In the genomic region with DNA sequence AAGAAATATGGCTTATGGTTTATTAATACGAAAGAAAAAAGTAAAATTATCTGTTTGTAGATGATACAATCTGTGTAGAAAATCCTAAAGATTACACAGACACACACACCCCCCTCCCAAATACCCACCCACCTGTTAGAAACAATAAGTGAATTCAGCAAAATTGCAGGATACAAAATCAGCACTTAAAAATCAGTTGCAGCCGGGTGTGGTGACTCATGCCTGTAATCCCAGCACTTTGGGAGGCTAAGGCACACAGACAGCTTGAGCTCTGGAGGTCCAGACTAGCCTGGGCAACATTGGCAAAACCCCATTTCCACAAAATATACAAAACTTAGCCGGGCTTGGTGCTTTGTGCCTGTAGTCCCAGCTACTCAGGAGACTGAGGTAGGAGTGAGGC, we compare ENCODE assay signal across 14 cellular contexts. TPM values are rescaled to one million over a fixed set of nuclear protein-coding genes. Genes with fewer than 3 reads are reported as not detected.
DNase-seq lines count a peak whose midpoint lies in the region; ATAC-seq and TF ChIP-seq lines count a peak whose summit lies in the region.
"Had no signal": no experiment of that assay in that cellular context is flagged by ENCODE, and none has a peak within 500 bp of the region (broad histone marks: within the 10 kb centered on the region; RNA-seq: fewer than 3 reads in every experiment).

No MANE protein-coding gene starts in this region.

- no peak overlapping the region for H2BK5ac ChIP-seq in IMR-90 (ENCODE audit: low read depth, low read length, poor library complexity, severe bottlenecking)

- in situ Hi-C loops in IMR-90 (cut with MboI; ENCODE audit: low sequenced_read_pairs) = loop anchor here (25.0 kb wide), 1 partner anchor 231 kb away; no protein-coding TSS in a partner anchor

- no peaks in the 10 kb centered on the region for H3K27me3 ChIP-seq in AG04450 (ENCODE audit: control insufficient read depth, insufficient read depth, low read length)
- H3K27me3 ChIP-seq in IMR-90 (ENCODE audit: control insufficient read depth, insufficient read depth, low read length) = no peaks in the 10 kb centered on the region

- peak overlapping the region; percentile 35 for H3K4ac ChIP-seq in IMR-90 (ENCODE audit: low read depth, low read length)

- peaks cover 23% of the 10 kb centered on the region for H3K4me1 ChIP-seq in IMR-90 (ENCODE audit: control insufficient read depth, insufficient read depth, low read length)

- peak overlapping the region in 1 of 2 experiments; percentile 31; a peak in 1 of 4 replicates for H4K8ac ChIP-seq in IMR-90 (ENCODE audit: low read depth in 2 of 2, low read length in 2 of 2)

- H2AK5ac ChIP-seq in IMR-90 (ENCODE audit: low read depth, low read length) = 0 out of 2 replicates have a peak overlapping the region, but pooled peaks have one; percentile 64

- CTCF ChIA-PET in AG04450 (lab: Charles Lee) (no interaction called here), IMR-90 (lab: Yijun Ruan, JAX) (no interaction called here)

- H3K4me2 ChIP-seq in IMR-90 (ENCODE audit: low read depth, low read length) = 0 out of 2 replicates have a peak overlapping the region, but pooled peaks have one; percentile 19

- TF ChIP-seq RAD21 in IMR-90 (IDR thresholded peaks at IDR 0.05; ENCODE audit: low read length) = no peak

- peak overlapping the region; percentile 80 for H3K14ac ChIP-seq in IMR-90 (replicated peaks; ENCODE audit: low read depth, low read length)

- no peak for TF ChIP-seq POLR2A in IMR-90 (IDR thresholded peaks at IDR 0.05; ENCODE audit: low read depth, low read length)

- dilution Hi-C loops in IMR-90 (cut with HindIII; ENCODE audit: low sequenced_read_pairs, unreplicated experiment) = no loop called here

- no peak for TF ChIP-seq CTCF in AG04450 (IDR thresholded peaks at IDR 0.05; ENCODE audit: low read depth, low read length)
- no peak for TF ChIP-seq CTCF in IMR-90 (conservative IDR thresholded peaks at IDR 0.05; ENCODE audit: low read depth, low read length)

- peaks cover 25% of the 10 kb centered on the region; the same call in 1 of the 2 replicates for H4K20me1 ChIP-seq in IMR-90 (ENCODE audit: insufficient read depth, low read length)

- H3K27ac ChIP-seq in AG04450 (ENCODE audit: low read depth, low read length) = peak overlapping the region; percentile 31
- H3K27ac ChIP-seq in IMR-90 (ENCODE audit: insufficient read depth, low read length) = peak overlapping the region; percentile 39; the same call in 1 of the 2 replicates
- H3K27ac ChIP-seq: C4-2B, SK-N-MC had no signal

- 0% methylated on average over 1 of the region's 3 CpGs; no CpG with 5 or more reads in 1 of the 2 experiments for WGBS in IMR-90 (ENCODE audit: extremely low coverage in 2 of 2, insufficient read length in 1 of 2), 2 experiments

- no peaks in the 10 kb centered on the region; the same call in 1 of the 2 replicates for H3K36me3 ChIP-seq in IMR-90 (ENCODE audit: control insufficient read depth, insufficient read depth, low read length)

- no peak overlapping the region for H3K18ac ChIP-seq in IMR-90 (ENCODE audit: low read depth, low read length)

- POLR2A ChIA-PET in AG04450 (lab: Yijun Ruan, JAX) = interaction anchor here (1.3 kb wide), 1 partner anchor 35 kb away, joined by 3 read pairs; no protein-coding TSS in a partner anchor
- POLR2A ChIA-PET in IMR-90 (lab: Charles Lee; ENCODE audit: unreplicated experiment) = no interaction called here

- DNase-seq in AG04450 (ENCODE audit: low read depth, low spot score) (no peak), IMR-90 (peak; percentile 66), astrocyte of the hippocampus (ENCODE audit: low read depth, low spot score) (peak; percentile 50), iris pigment epithelial cell (ENCODE audit: low read depth) (peak; percentile 77), NCI-H2171 (lab: John Stamatoyannopoulos, UW) (no peak), cortex of kidney (lab: John Stamatoyannopoulos, UW) (no peak), HPDE6-E6E7 (ENCODE audit: extremely low spot score) (no peak)
- DNase-seq: activated naive CD8-positive, alpha-beta T cell treated with anti-CD3 and anti-CD28 coated beads for 36 hours; NCI-H187 treated with DMSO at 0.1 percent for 48 hours; NCI-H774; retina had no signal

- BruUV-seq in IMR-90 (replicated peaks; lab: Mats Ljungman, UMichigan) = no TSS peak

- H4K91ac ChIP-seq in IMR-90 (ENCODE audit: insufficient read depth, low read depth, low read length) = no peak overlapping the region

- peaks cover 5 to 74% of the 10 kb centered on the region in 2 experiments; a peak in 3 of 4 replicates for H3K79me1 ChIP-seq in IMR-90 (ENCODE audit: low read depth in 1 of 2, low read length in 2 of 2)

- ATAC-seq in IMR-90 (ENCODE audit: low read depth) (peak; percentile 67), HG03045 (IDR thresholded peaks at IDR 0.05; ENCODE audit: unreplicated experiment) (no peak)

- H2BK20ac ChIP-seq in IMR-90 (ENCODE audit: low read depth, low read length) = no peak overlapping the region

- H2BK120ac ChIP-seq in IMR-90 (ENCODE audit: low read depth, low read length) = no peak overlapping the region

- H3K9ac ChIP-seq in IMR-90 (ENCODE audit: low read depth, low read length) = no peak overlapping the region

- no peaks in the 10 kb centered on the region for H3K9me3 ChIP-seq in AG04450 (ENCODE audit: control insufficient read depth, insufficient read depth, low read length)
- H3K9me3 ChIP-seq in IMR-90 (ENCODE audit: control insufficient read depth, insufficient read depth, low read length) = no peaks in the 10 kb centered on the region

- no peak overlapping the region for H2BK15ac ChIP-seq in IMR-90 (ENCODE audit: low read depth, low read length)

- no peak overlapping the region for H4K5ac ChIP-seq in IMR-90 (ENCODE audit: low read depth, low read length)

- no peak overlapping the region for H2AFZ ChIP-seq in IMR-90 (replicated peaks; ENCODE audit: low read length, poor library complexity)

- H3K23ac ChIP-seq in IMR-90 (ENCODE audit: low read depth, low read length) = no peak overlapping the region

- no peak overlapping the region for H3K56ac ChIP-seq in IMR-90 (ENCODE audit: extremely low read depth, insufficient read depth, low read length)

- intact Hi-C loops in IMR-90 (cut with micrococcal nuclease) = loop anchor here (5.0 to 10.0 kb wide), 3 partner anchors 52 to 136 kb away; a partner anchor contains a TSS

- no peak overlapping the region for H2AK9ac ChIP-seq in IMR-90 (replicated peaks; ENCODE audit: low read depth, low read length, poor library complexity)

- peaks cover 24% of the 10 kb centered on the region for H3K9me1 ChIP-seq in IMR-90 (ENCODE audit: insufficient read depth, low read length)

- H3K4me3 ChIP-seq in AG04450 (ENCODE audit: low read depth, low read length) = no peak overlapping the region
- H3K4me3 ChIP-seq in IMR-90 (ENCODE audit: insufficient read depth, low read depth, low read length) = no peak overlapping the region
- H3K4me3 ChIP-seq: SK-N-MC had no signal

TF ChIP-seq in IMR-90, 13 proteins besides CTCF, POLR2A, EP300 and RAD21:
- TF ChIP-seq RFX5 (IDR thresholded peaks at IDR 0.05; ENCODE audit: low read depth, low read length) (no peak), MAFK (IDR thresholded peaks at IDR 0.05; ENCODE audit: low read depth, low read length) (peak; percentile 32; the same call in 1 of the 2 replicates), RCOR1 (IDR thresholded peaks at IDR 0.05; ENCODE audit: insufficient replicate concordance, low read length) (no peak), MAZ (IDR thresholded peaks at IDR 0.05; ENCODE audit: borderline replicate concordance, low read depth, low read length) (no peak), FOS (IDR thresholded peaks at IDR 0.05; ENCODE audit: low read depth, low read length) (peak; percentile 61; the same call in 1 of the 2 replicates)
- TF ChIP-seq, protein P1, sequence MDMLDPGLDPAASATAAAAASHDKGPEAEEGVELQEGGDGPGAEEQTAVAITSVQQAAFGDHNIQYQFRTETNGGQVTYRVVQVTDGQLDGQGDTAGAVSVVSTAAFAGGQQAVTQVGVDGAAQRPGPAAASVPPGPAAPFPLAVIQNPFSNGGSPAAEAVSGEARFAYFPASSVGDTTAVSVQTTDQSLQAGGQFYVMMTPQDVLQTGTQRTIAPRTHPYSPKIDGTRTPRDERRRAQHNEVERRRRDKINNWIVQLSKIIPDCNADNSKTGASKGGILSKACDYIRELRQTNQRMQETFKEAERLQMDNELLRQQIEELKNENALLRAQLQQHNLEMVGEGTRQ (IDR thresholded peaks at IDR 0.05; ENCODE audit: low read depth, low read length) = no peak

RNA-seq across cellular contexts. Expression of a gene that starts 42.3 kb away (rescaled TPM):
- polyA plus RNA-seq in AG04450 (2011; rRNA removed) (7.8 and 10.4 TPM in 2 replicates), IMR-90 (2012; rRNA removed) (10.4 and 11.2 TPM in 2 replicates)
- polyA minus RNA-seq in AG04450 (2011; rRNA and poly(A)+ RNA removed) = 9.3 and 9.7 TPM in 2 replicates
- 3.0 and 3.6 TPM in 2 replicates for total RNA-seq in IMR-90 (2012; rRNA removed)
- 4.6 and 6.5 TPM in 2 replicates for polyA plus RNA-seq in IMR-90 (2012; cell fraction: cytosol; rRNA removed)
- 41.6 and 58.2 TPM in 2 replicates for polyA plus RNA-seq in IMR-90 (2012; cell fraction: nucleus; rRNA removed; ENCODE audit: low replicate concordance)

Comparison
In these comparisons a context has a peak if more than half of its experiments do, and no peak if none do; other contexts are left out.
1. DNase-seq: peak in IMR-90 (single experiment), astrocyte of the hippocampus (single experiment) and iris pigment epithelial cell (single experiment); none in AG04450 (single experiment), NCI-H2171 (single experiment), cortex of kidney (single experiment) and HPDE6-E6E7 (single experiment).